Comparison of ENCODE assay signal across 26 cellular contexts in the genomic region with DNA sequence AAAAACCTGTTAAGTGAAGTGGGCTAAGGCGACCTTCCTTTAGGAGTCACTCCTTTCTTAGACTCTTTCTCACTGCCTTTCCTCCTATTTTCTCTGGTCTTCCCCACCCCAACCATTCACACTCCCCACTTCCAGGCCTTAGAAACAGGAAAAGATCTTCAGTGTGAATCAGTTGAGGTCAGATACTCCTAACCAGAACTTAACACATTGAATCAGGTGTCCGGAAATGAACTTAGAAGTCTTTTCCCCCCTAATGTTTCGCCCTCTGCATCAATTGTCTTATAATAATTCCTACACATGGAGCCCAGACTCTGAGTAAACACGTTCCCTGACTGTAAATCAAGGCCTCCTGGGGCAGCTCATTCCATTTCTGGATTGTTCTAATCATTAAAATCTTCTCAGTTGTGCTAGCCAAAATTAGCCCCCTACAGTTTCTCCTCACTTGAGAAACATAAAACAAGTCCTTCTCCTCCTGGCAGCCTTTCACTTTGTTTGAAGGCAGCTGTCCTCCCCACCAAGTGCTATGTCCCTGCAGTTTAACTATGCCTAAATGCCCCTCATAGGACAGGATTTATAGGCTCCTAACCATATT. TPM values are rescaled to one million over a fixed set of nuclear protein-coding genes. Genes with fewer than 3 reads are reported as not detected.
DNase-seq lines count a peak whose midpoint lies in the region; FAIRE-seq and TF ChIP-seq lines count a peak whose summit lies in the region.
"Had no signal": no experiment of that assay in that cellular context is flagged by ENCODE, and none has a peak within 500 bp of the region (broad histone marks: within the 10 kb centered on the region; RNA-seq: fewer than 3 reads in every experiment).

No MANE protein-coding gene starts in this region.

- H3K9me3 ChIP-seq in HEK293 (ENCODE audit: control insufficient read depth, insufficient read depth, low read depth, low read length) (no peaks in the 10 kb centered on the region), H1 (ENCODE audit: insufficient read depth in 2 of 2, low read depth in 1 of 2, low read length in 1 of 2) (no peaks in the 10 kb centered on the region)
- H3K9me3 ChIP-seq: mucosa of descending colon, right lobe of liver had no signal

- POLR2A ChIA-PET in HEK293 (lab: Yijun Ruan, JAX), result no interaction called here
- POLR2A ChIA-PET in H1 (lab: Charles Lee; ENCODE audit: partially characterized antibody), result no interaction called here

- H3K23ac ChIP-seq in H1 (ENCODE audit: insufficient read length), result no peak overlapping the region

- no peak overlapping the region for H4K5ac ChIP-seq in H1 (ENCODE audit: insufficient read length, low read depth, low read length)

- no peak for TF ChIP-seq RAD21 in H1 (IDR thresholded peaks at IDR 0.05 in 1 of 2, conservative IDR thresholded peaks at IDR 0.05 in 1 of 2; ENCODE audit: low read depth in 2 of 2, low read length in 2 of 2)

- no peak overlapping the region for H3K9ac ChIP-seq in H1 (replicated peaks in 1 of 4; ENCODE audit: extremely low read depth in 1 of 4, low read depth in 3 of 4, low read length in 3 of 4)
- H3K9ac ChIP-seq in rectal smooth muscle tissue (ENCODE audit: low read length), result no peak overlapping the region

- H3K27ac ChIP-seq in HEK293 (ENCODE audit: extremely low read depth, low read depth, low read length) (no peak overlapping the region), H1 (ENCODE audit: low read depth, low read length) (no peak overlapping the region), rectal smooth muscle tissue (ENCODE audit: low read depth, low read length) (peak overlapping the region; percentile 60)
- H3K27ac ChIP-seq: 22Rv1, right lobe of liver, SK-N-MC had no signal

- no peaks in the 10 kb centered on the region for H3K79me2 ChIP-seq in H1 (ENCODE audit: control insufficient read depth in 1 of 2, insufficient read depth in 2 of 2, low read length in 2 of 2)

- H2BK20ac ChIP-seq in H1 (ENCODE audit: low read length), result no peak overlapping the region

- no peak overlapping the region for H2BK120ac ChIP-seq in H1 (replicated peaks; ENCODE audit: low read depth, low read length)

- H4K20me1 ChIP-seq in H1 (replicated peaks in 1 of 2; ENCODE audit: control insufficient read depth in 1 of 2, insufficient read depth in 2 of 2, low read length in 2 of 2), result no peaks in the 10 kb centered on the region

- H3K4me3 ChIP-seq in HEK293 (ENCODE audit: low read depth, low read length) (no peak overlapping the region), H1 (ENCODE audit: extremely low read depth in 1 of 4, insufficient read depth in 2 of 4, low read depth in 3 of 4, low read length in 4 of 4) (no peak overlapping the region), rectal smooth muscle tissue (ENCODE audit: low read length) (no peak overlapping the region)
- H3K4me3 ChIP-seq: lung, mucosa of descending colon, right lobe of liver, SK-N-MC had no signal

- no peak overlapping the region for H4K91ac ChIP-seq in H1 (replicated peaks; ENCODE audit: insufficient read length, low read length)

- H3K23me2 ChIP-seq in H1 (ENCODE audit: low read depth, low read length), result no peaks in the 10 kb centered on the region

- H3K14ac ChIP-seq in H1 (ENCODE audit: insufficient read length), result no peak overlapping the region

- no peak for TF ChIP-seq POLR2A in H1 (IDR thresholded peaks at IDR 0.05; ENCODE audit: control extremely low read depth in 1 of 2, low read depth in 2 of 2, low read length in 2 of 2)

- CTCF ChIA-PET in HEK293 (lab: Yijun Ruan, JAX), result no interaction called here
- CTCF ChIA-PET in H1 (lab: Charles Lee; ENCODE audit: partially characterized antibody), result interaction anchor here (0.9 to 2.5 kb wide), 2 partner anchors 11 to 473 kb away, joined by 3 to 21 read pairs; no protein-coding TSS in a partner anchor

- H3K27me3 ChIP-seq in H1 (replicated peaks in 1 of 4; ENCODE audit: control insufficient read depth in 3 of 4, extremely low read depth in 1 of 4, insufficient read depth in 3 of 4, low read length in 3 of 4) (no peaks in the 10 kb centered on the region), rectal smooth muscle tissue (ENCODE audit: control insufficient read depth, insufficient read depth, low read length) (no peaks in the 10 kb centered on the region)
- H3K27me3 ChIP-seq: right lobe of liver had no signal

- TF ChIP-seq EP300 in H1 (IDR thresholded peaks at IDR 0.05; ENCODE audit: borderline replicate concordance in 1 of 2, low read depth in 2 of 2, low read length in 2 of 2), result no peak

- H3K56ac ChIP-seq in H1 (replicated peaks; ENCODE audit: insufficient read length, low read depth, low read length), result no peak overlapping the region

- TF ChIP-seq CTCF in HEK293 (tag by site-specific recombination; IDR thresholded peaks at IDR 0.05) (no peak), H1 (IDR thresholded peaks at IDR 0.05; ENCODE audit: control extremely low read depth in 1 of 3, insufficient read depth in 1 of 3, low read depth in 1 of 3, low read length in 3 of 3) (no peak), GM20000 (IDR thresholded peaks at IDR 0.05; ENCODE audit: extremely low read depth, missing control alignments) (no peak)

- 82% methylated on average over 4 of the region's 4 CpGs; no CpG with 5 or more reads in 1 of the 2 experiments for WGBS in H1 (ENCODE audit: extremely low coverage in 1 of 2, insufficient coverage in 1 of 2, insufficient read length in 1 of 2, insufficient replicate concordance in 2 of 2, low coverage in 1 of 2, low lambda C conversion rate in 2 of 2, missing lambda C conversion rate in 1 of 2), 2 experiments

- no peaks in the 10 kb centered on the region for H3K4me1 ChIP-seq in HEK293 (ENCODE audit: control insufficient read depth, insufficient read depth, low read length)
- no peaks in the 10 kb centered on the region for H3K4me1 ChIP-seq in H1 (replicated peaks in 1 of 4; ENCODE audit: control insufficient read depth in 3 of 4, insufficient read depth in 4 of 4, low read length in 3 of 4)
- H3K4me1 ChIP-seq in rectal smooth muscle tissue (ENCODE audit: control insufficient read depth, insufficient read depth, low read length), result peaks cover 14% of the 10 kb centered on the region

- H2BK5ac ChIP-seq in H1 (ENCODE audit: low read depth, low read length), result no peak overlapping the region

- peak; percentile 3 for DNase-seq in DMS 273 (lab: John Stamatoyannopoulos, UW; ENCODE audit: unreplicated experiment)
- no peak for DNase-seq in DMS 273 treated with DMSO at 0.1 percent for 48 hours (lab: John Stamatoyannopoulos, UW)
- DNase-seq in H1 (ENCODE audit: low read depth in 1 of 2, low spot score in 2 of 2), result no peak
- no peak for DNase-seq in activated T-cell treated with anti-CD3 and anti-CD28 coated beads, Interleukin-2, amount 50 U/mL, for 48 hours
- no peak for DNase-seq in GM20000 (ENCODE audit: low spot score)
- DNase-seq in RCC 7860 (ENCODE audit: low spot score), result no peak
- DNase-seq: activated effector memory CD4-positive, alpha-beta T cell treated with Interleukin-2 at 50 U/mL for 16 hours; activated naive CD8-positive, alpha-beta T cell treated with anti-CD3 and anti-CD28 coated beads for 36 hours; activated T-cell treated with anti-CD3 and anti-CD28 coated beads for 4 hours; aorta; KG1; MM.1S; mucosa of descending colon; NCI-H1436 treated with DMSO at 0.1 percent for 48 hours; NCI-H2107; NCI-H446 treated with DMSO at 0.1 percent for 48 hours; posterior cingulate gyrus; right lobe of liver; stimulated activated CD4-positive, alpha-beta T cell treated with anti-CD3 and anti-CD28 coated beads, Interleukin-4, amount 100 ng/mL, for 24 hours had no signal

- no peak overlapping the region for H3K4ac ChIP-seq in H1 (replicated peaks; ENCODE audit: insufficient read length, low read depth, low read length)

- H3K79me1 ChIP-seq in H1 (ENCODE audit: low read depth, low read length), result no peaks in the 10 kb centered on the region

- H2AK5ac ChIP-seq in H1 (ENCODE audit: low read depth, low read length), result no peak overlapping the region

- H2AFZ ChIP-seq in H1 (ENCODE audit: low read length), result 0 out of 2 replicates have a peak overlapping the region, but pooled peaks have one; percentile 42

- FAIRE-seq in H1 (lab: Jason Lieb, UNC) (no peak), RCC 7860 (lab: Jason Lieb, UNC) (no peak)
- FAIRE-seq: D721Med, HTR-8/SVneo had no signal

- H3K36me3 ChIP-seq in HEK293 (ENCODE audit: control insufficient read depth in 2 of 2, insufficient read depth in 1 of 2, low read length in 2 of 2) (no peaks in the 10 kb centered on the region), H1 (ENCODE audit: control insufficient read depth in 2 of 4, insufficient read depth in 4 of 4, low read length in 3 of 4) (no peaks in the 10 kb centered on the region), rectal smooth muscle tissue (ENCODE audit: control insufficient read depth, insufficient read depth, low read length) (no peaks in the 10 kb centered on the region)
- H3K36me3 ChIP-seq: right lobe of liver had no signal

- H2BK15ac ChIP-seq in H1 (ENCODE audit: low read length), result no peak overlapping the region

- no peak overlapping the region for H4K8ac ChIP-seq in H1 (ENCODE audit: extremely low read depth, insufficient read depth, low read length)

- no peak overlapping the region for H2BK12ac ChIP-seq in H1 (ENCODE audit: low read depth, low read length)

- H3K4me2 ChIP-seq in H1 (ENCODE audit: insufficient read depth in 1 of 2, low read depth in 2 of 2, low read length in 2 of 2), result no peak overlapping the region

- H3K18ac ChIP-seq in H1 (ENCODE audit: extremely low read depth, low read length), result no peak overlapping the region

TF ChIP-seq in HEK293, 187 proteins besides CTCF, POLR2A, EP300 and RAD21:
- TF ChIP-seq ZIC2 (tag by site-specific recombination; IDR thresholded peaks at IDR 0.05), result peak; percentile 74
- no peak for TF ChIP-seq ZNF175 (tag by site-specific recombination; IDR thresholded peaks at IDR 0.05)
- no peak for TF ChIP-seq ZBTB21 (tag by site-specific recombination; IDR thresholded peaks at IDR 0.05)

TF ChIP-seq in H1, 55 proteins besides CTCF, POLR2A, EP300 and RAD21 (continues in another document):
- TF ChIP-seq HDAC2 (IDR thresholded peaks at IDR 0.05; ENCODE audit: borderline replicate concordance in 1 of 2, low read depth in 2 of 2, low read length in 2 of 2) (no peak), EGR1 (IDR thresholded peaks at IDR 0.05; ENCODE audit: borderline replicate concordance, low read depth, low read length) (no peak), ZNF274 (IDR thresholded peaks at IDR 0.05; ENCODE audit: borderline replicate concordance, extremely low read depth, low read length) (no peak), NANOG (IDR thresholded peaks at IDR 0.05; ENCODE audit: insufficient read depth, low read depth, low read length, poor library complexity, severe bottlenecking) (no peak)

RNA-seq across cellular contexts. Expression of a gene that starts 32.7 kb away (rescaled TPM):
- 21.1 and 21.3 TPM in 2 replicates for total RNA-seq in H1 (2021; fragmentation: NEBNext Ultra II Directional; extraction: Animal tissue kit (Norgen Biotek cat#: 25700))
- 3.3 and 4.2 TPM in 2 replicates for polyA plus RNA-seq in H1 (2011; rRNA removed)
- 7.1 TPM for polyA plus RNA-seq in H1 (2011; cell fraction: cytosol; rRNA removed)
- polyA plus RNA-seq in H1 (2011; cell fraction: nucleus; rRNA removed), result 5.6 TPM
- polyA plus RNA-seq in H1 (2012, experiment 1 of 2), result 10.6 to 19.4 TPM (median 12.9 TPM) in 4 replicates
- polyA plus RNA-seq in H1 (2012, experiment 2 of 2), result 0.62 TPM
- 12.5 TPM for polyA plus RNA-seq in H1 (2013, experiment 1 of 2)
- 13.4 TPM for polyA plus RNA-seq in H1 (2013, experiment 2 of 2)
- 16.8 and 22.6 TPM in 2 replicates for polyA minus RNA-seq in H1 (2011; rRNA and poly(A)+ RNA removed)
- 10.8 TPM for polyA minus RNA-seq in H1 (2011; cell fraction: cytosol; rRNA and poly(A)+ RNA removed)
- polyA minus RNA-seq in H1 (2011; cell fraction: nucleus; rRNA and poly(A)+ RNA removed), result 48.4 TPM
